Comparison of ENCODE assay signal across 1 cellular context in genomic region chr16:10981697-10982216, GRCh38.
TF ChIP-seq lines count a peak whose summit lies in the region.

No MANE protein-coding gene starts in this region.

TF ChIP-seq in K562, 482 proteins besides CTCF, POLR2A, EP300 and RAD21 (continued from another document):
- TF ChIP-seq ETV5 (CRISPR knock-in tag; IDR thresholded peaks at IDR 0.05; ENCODE audit: low read depth): no peak
- TF ChIP-seq DEAF1 (CRISPR knock-in tag; IDR thresholded peaks at IDR 0.05): 0 out of 2 replicates have a peak, but pooled peaks have one; percentile 18
- 0 out of 2 replicates have a peak, but pooled peaks have one; percentile 19 for TF ChIP-seq SMC3 (conservative IDR thresholded peaks at IDR 0.05; ENCODE audit: insufficient read depth, low read depth, low read length)
- TF ChIP-seq CHAMP1 (IDR thresholded peaks at IDR 0.05): 0 out of 2 replicates have a peak, but pooled peaks have one; percentile 44
- peak; percentile 39 for TF ChIP-seq SP2 (IDR thresholded peaks at IDR 0.05; ENCODE audit: extremely low read depth, low read depth, low read length, poor library complexity, severe bottlenecking)
- 0 out of 2 replicates have a peak, but pooled peaks have one; percentile 21 for TF ChIP-seq CEBPB (tag; IDR thresholded peaks at IDR 0.05)
